16 cellular contexts compared by ENCODE assay signal in the genomic region with DNA sequence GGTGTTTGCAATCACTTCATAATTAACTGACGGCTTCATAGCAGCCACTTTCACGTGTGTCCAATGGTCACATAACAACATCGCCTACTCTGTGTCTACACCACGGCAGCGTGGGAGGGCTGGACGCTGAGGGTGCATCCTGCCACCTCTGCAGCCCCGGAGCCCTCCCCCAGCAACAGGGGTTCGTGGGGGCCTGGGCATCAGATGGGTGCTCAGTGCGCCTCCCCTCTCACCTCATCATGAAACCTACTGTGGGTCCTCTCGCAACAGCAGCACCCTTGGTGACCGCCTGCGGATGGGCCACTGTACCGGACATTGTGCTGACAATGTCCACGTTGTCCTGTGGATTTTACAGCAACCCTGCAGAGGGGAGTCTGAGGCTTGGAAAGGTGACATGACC.
A peak's percentile ranks its signal among the peaks of the same experiment; 100 is the strongest.
DNase-seq lines count a peak whose midpoint lies in the region; FAIRE-seq and TF ChIP-seq lines count a peak whose summit lies in the region.
"Had no signal": no experiment of that assay in that cellular context is flagged by ENCODE, and none has a peak within 500 bp of the region (broad histone marks: within the 10 kb centered on the region; RNA-seq: fewer than 3 reads in every experiment).

No MANE protein-coding gene starts in this region.

- no peak overlapping the region for H4K5ac ChIP-seq in H1 (ENCODE audit: insufficient read length, low read depth, low read length)

- no peak overlapping the region for H4K91ac ChIP-seq in H1 (replicated peaks; ENCODE audit: insufficient read length, low read length)
- peak overlapping the region; percentile 39 for H4K91ac ChIP-seq in mesenchymal stem cell (ENCODE audit: low read length)

- WGBS in H1 (ENCODE audit: extremely low coverage in 1 of 2, insufficient coverage in 1 of 2, insufficient read length in 1 of 2, insufficient replicate concordance in 2 of 2, low coverage in 1 of 2, low lambda C conversion rate in 2 of 2, missing lambda C conversion rate in 1 of 2), 2 experiments: 97% methylated on average over 13 of the region's 14 CpGs; no CpG with 5 or more reads in 1 of the 2 experiments
- 82% methylated on average over 14 of the region's 14 CpGs for WGBS in mesenchymal stem cell
- WGBS in SK-N-SH (ENCODE audit: low lambda C conversion rate): 13% methylated on average over 6 of the region's 14 CpGs

- CTCF ChIA-PET in H1 (lab: Charles Lee; ENCODE audit: partially characterized antibody) (interaction anchor here (1.4 kb wide), 1 partner anchor 76 kb away, joined by 3 read pairs; no protein-coding TSS in a partner anchor), SK-N-SH (lab: Yijun Ruan, JAX) (no interaction called here)

- H3K79me2 ChIP-seq in H1 (ENCODE audit: control insufficient read depth in 1 of 2, insufficient read depth in 2 of 2, low read length in 2 of 2) (no peaks in the 10 kb centered on the region), SK-N-SH (ENCODE audit: insufficient read depth) (no peaks in the 10 kb centered on the region)

- POLR2A ChIA-PET in H1 (lab: Charles Lee; ENCODE audit: partially characterized antibody) (no interaction called here), SK-N-SH (lab: Yijun Ruan, JAX) (no interaction called here)

- H2AFZ ChIP-seq in H1 (ENCODE audit: low read length) (no peak overlapping the region), mesenchymal stem cell (ENCODE audit: low read depth, low read length) (no peak overlapping the region), SK-N-SH (ENCODE audit: low read depth) (no peak overlapping the region)

- no peak overlapping the region for H2BK15ac ChIP-seq in H1 (ENCODE audit: low read length)
- H2BK15ac ChIP-seq in mesenchymal stem cell (ENCODE audit: low read depth, poor library complexity, severe bottlenecking): no peak overlapping the region

- H3K4ac ChIP-seq in H1 (replicated peaks; ENCODE audit: insufficient read length, low read depth, low read length) (no peak overlapping the region), mesenchymal stem cell (ENCODE audit: low read depth in 1 of 2, low read length in 2 of 2) (no peak overlapping the region)

- H2BK5ac ChIP-seq in H1 (ENCODE audit: low read depth, low read length) (no peak overlapping the region), mesenchymal stem cell (ENCODE audit: low read depth, low read length, poor library complexity, severe bottlenecking) (no peak overlapping the region)

- H2BK12ac ChIP-seq in H1 (ENCODE audit: low read depth, low read length) (peak overlapping the region; percentile 9; the same call in 1 of the 2 replicates), mesenchymal stem cell (ENCODE audit: low read length in 2 of 2) (no peak overlapping the region)

- no peaks in the 10 kb centered on the region; the same call in 1 of the 2 replicates for H3K23me2 ChIP-seq in H1 (ENCODE audit: low read depth, low read length)

- H3K4me3 ChIP-seq in H1 (ENCODE audit: extremely low read depth in 1 of 4, insufficient read depth in 2 of 4, low read depth in 3 of 4, low read length in 4 of 4) (no peak overlapping the region), mesenchymal stem cell (ENCODE audit: insufficient read depth in 1 of 2, low read depth in 1 of 2, low read length in 2 of 2) (no peak overlapping the region), SK-N-SH (ENCODE audit: low read depth in 2 of 2, low read length in 1 of 2) (no peak overlapping the region)

- TF ChIP-seq CTCF in H1 (IDR thresholded peaks at IDR 0.05; ENCODE audit: control extremely low read depth in 1 of 3, insufficient read depth in 1 of 3, low read depth in 1 of 3, low read length in 3 of 3) (no peak), SK-N-SH (IDR thresholded peaks at IDR 0.05) (no peak)

- H3K18ac ChIP-seq in H1 (ENCODE audit: extremely low read depth, low read length) (no peak overlapping the region), mesenchymal stem cell (ENCODE audit: low read depth in 1 of 2, low read length in 2 of 2) (no peak overlapping the region)

- H3K27ac ChIP-seq in H1 (ENCODE audit: low read depth, low read length) (no peak overlapping the region), mesenchymal stem cell (ENCODE audit: low read length, poor library complexity, severe bottlenecking) (no peak overlapping the region), SK-N-SH (ENCODE audit: low read depth in 2 of 2, low read length in 1 of 2) (no peak overlapping the region)

- H3K79me1 ChIP-seq in H1 (ENCODE audit: low read depth, low read length) (no peaks in the 10 kb centered on the region), mesenchymal stem cell (replicated peaks; ENCODE audit: low read length, poor library complexity, severe bottlenecking) (no peaks in the 10 kb centered on the region)

- no peaks in the 10 kb centered on the region; a peak in 1 of 7 replicates for H3K4me1 ChIP-seq in H1 (replicated peaks in 1 of 4; ENCODE audit: control insufficient read depth in 3 of 4, insufficient read depth in 4 of 4, low read length in 3 of 4)
- H3K4me1 ChIP-seq in mesenchymal stem cell (ENCODE audit: control insufficient read depth, insufficient read depth, low read depth, low read length): no peaks in the 10 kb centered on the region
- no peaks in the 10 kb centered on the region for H3K4me1 ChIP-seq in SK-N-SH (ENCODE audit: control insufficient read depth in 1 of 2, insufficient read depth in 2 of 2, low read depth in 1 of 2, low read length in 1 of 2)
- H3K4me1 ChIP-seq: Caco-2 had no signal

- H3F3A ChIP-seq in SK-N-SH (replicated peaks; ENCODE audit: insufficient read depth): no peaks in the 10 kb centered on the region

- H3K23ac ChIP-seq in H1 (ENCODE audit: insufficient read length) (no peak overlapping the region), mesenchymal stem cell (ENCODE audit: low read length in 2 of 2) (no peak overlapping the region)

- no peak overlapping the region for H3K14ac ChIP-seq in H1 (ENCODE audit: insufficient read length)
- no peak overlapping the region for H3K14ac ChIP-seq in mesenchymal stem cell (ENCODE audit: low read length in 2 of 2)

- H3K27me3 ChIP-seq in H1 (replicated peaks in 1 of 4; ENCODE audit: control insufficient read depth in 3 of 4, extremely low read depth in 1 of 4, insufficient read depth in 3 of 4, low read length in 3 of 4): no peaks in the 10 kb centered on the region; a peak in 2 of 7 replicates
- peaks cover 17 to 57% of the 10 kb centered on the region in 2 experiments for H3K27me3 ChIP-seq in mesenchymal stem cell (ENCODE audit: control insufficient read depth in 1 of 2, insufficient read depth in 1 of 2, low read length in 2 of 2)
- peaks cover 80% of the 10 kb centered on the region for H3K27me3 ChIP-seq in SK-N-SH (ENCODE audit: insufficient read depth)

- H2AK5ac ChIP-seq in H1 (ENCODE audit: low read depth, low read length) (no peak overlapping the region), mesenchymal stem cell (ENCODE audit: low read length, severe bottlenecking) (no peak overlapping the region)

- no peaks in the 10 kb centered on the region for H3K36me3 ChIP-seq in H1 (ENCODE audit: control insufficient read depth in 2 of 4, insufficient read depth in 4 of 4, low read length in 3 of 4)
- no peaks in the 10 kb centered on the region for H3K36me3 ChIP-seq in mesenchymal stem cell (ENCODE audit: control insufficient read depth in 1 of 2, insufficient read depth in 2 of 2, low read depth in 1 of 2, low read length in 2 of 2)
- H3K36me3 ChIP-seq in SK-N-SH (replicated peaks in 1 of 2; ENCODE audit: control insufficient read depth in 1 of 2, insufficient read depth in 2 of 2, low read length in 1 of 2): no peaks in the 10 kb centered on the region

- TF ChIP-seq EP300 in H1 (IDR thresholded peaks at IDR 0.05; ENCODE audit: borderline replicate concordance in 1 of 2, low read depth in 2 of 2, low read length in 2 of 2): no peak
- TF ChIP-seq EP300 in SK-N-SH (IDR thresholded peaks at IDR 0.05; ENCODE audit: borderline replicate concordance in 1 of 2, low read depth in 1 of 2, low read length in 1 of 2): no peak

- H3K9ac ChIP-seq in H1 (replicated peaks in 1 of 4; ENCODE audit: extremely low read depth in 1 of 4, low read depth in 3 of 4, low read length in 3 of 4): no peak overlapping the region
- H3K9ac ChIP-seq in mesenchymal stem cell (ENCODE audit: low read length): no peak overlapping the region
- H3K9ac ChIP-seq in SK-N-SH: no peak overlapping the region

- no peak for TF ChIP-seq POLR2A in H1 (IDR thresholded peaks at IDR 0.05; ENCODE audit: control extremely low read depth in 1 of 2, low read depth in 2 of 2, low read length in 2 of 2)

- H2BK120ac ChIP-seq in H1 (replicated peaks; ENCODE audit: low read depth, low read length) (no peak overlapping the region), mesenchymal stem cell (ENCODE audit: low read depth, low read length) (no peak overlapping the region)

- H4K8ac ChIP-seq in H1 (ENCODE audit: extremely low read depth, insufficient read depth, low read length): no peak overlapping the region
- no peak overlapping the region for H4K8ac ChIP-seq in mesenchymal stem cell (ENCODE audit: low read length)

- TF ChIP-seq RAD21 in H1 (IDR thresholded peaks at IDR 0.05 in 1 of 2, conservative IDR thresholded peaks at IDR 0.05 in 1 of 2; ENCODE audit: low read depth in 2 of 2, low read length in 2 of 2) (no peak), SK-N-SH (IDR thresholded peaks at IDR 0.05; ENCODE audit: low read length) (no peak)

- no peak for FAIRE-seq in H1 (lab: Jason Lieb, UNC)
- FAIRE-seq: G401.6, GM12892 had no signal

- H3K4me2 ChIP-seq in H1 (ENCODE audit: insufficient read depth in 1 of 2, low read depth in 2 of 2, low read length in 2 of 2) (no peak overlapping the region), mesenchymal stem cell (ENCODE audit: low read length, poor library complexity, severe bottlenecking) (no peak overlapping the region), SK-N-SH (no peak overlapping the region)

- H3K56ac ChIP-seq in H1 (replicated peaks; ENCODE audit: insufficient read length, low read depth, low read length): no peak overlapping the region

- H4K20me1 ChIP-seq in H1 (replicated peaks in 1 of 2; ENCODE audit: control insufficient read depth in 1 of 2, insufficient read depth in 2 of 2, low read length in 2 of 2): no peaks in the 10 kb centered on the region
- H4K20me1 ChIP-seq in SK-N-SH (ENCODE audit: insufficient read depth): no peaks in the 10 kb centered on the region

- H3K9me3 ChIP-seq in H1 (ENCODE audit: insufficient read depth in 2 of 2, low read depth in 1 of 2, low read length in 1 of 2) (no peaks in the 10 kb centered on the region), mesenchymal stem cell (ENCODE audit: control insufficient read depth, low read length) (no peaks in the 10 kb centered on the region), SK-N-SH (no peaks in the 10 kb centered on the region)
- H3K9me3 ChIP-seq: Caco-2 had no signal

- no peaks in the 10 kb centered on the region for H3K9me2 ChIP-seq in SK-N-SH

- H2BK20ac ChIP-seq in H1 (ENCODE audit: low read length): no peak overlapping the region

- DNase-seq in H1 (ENCODE audit: low read depth in 1 of 2, low spot score in 2 of 2) (no peak), mesenchymal stem cell (no peak), posterior vena cava (ENCODE audit: low spot score) (peak; percentile 68), SK-N-SH (no peak)
- no peak for DNase-seq in stimulated activated CD4-positive, alpha-beta T cell treated with anti-CD3 and anti-CD28 coated beads, Interleukin-2, amount 100 ng/mL, for 24 hours
- no peak for DNase-seq in activated naive CD4-positive, alpha-beta T cell treated with anti-CD3 and anti-CD28 coated beads, Interleukin-2, amount 50 U/mL, for 16 hours
- DNase-seq: C1 segment of cervical spinal cord; Caco-2; CD4-positive, alpha-beta memory T cell; DMS153; DND-41; GOT3; H7; HCEC 1CT had no signal

- intact Hi-C loops in posterior vena cava (cut with DNase I): no loop called here
